Comparison of ENCODE assay signal across 2 cellular contexts in genomic region chrX:36904561-36904960, GRCh38.
DNase-seq lines count a peak whose midpoint lies in the region; TF ChIP-seq lines count a peak whose summit lies in the region.
"Not testable (repeated sequence)": the region's sequence is repeated elsewhere in the genome, so short reads cannot be mapped to it uniquely, and the experiment has no call there.

No MANE protein-coding gene starts in this region.

- POLR2A ChIA-PET in HEK293 (lab: Yijun Ruan, JAX) = not testable (repeated sequence)

- CTCF ChIA-PET in HEK293 (lab: Yijun Ruan, JAX) = not testable (repeated sequence)

- intact Hi-C loops in spleen (cut with DNase I; ENCODE audit: low total_unique reads) = not testable (repeated sequence)

- TF ChIP-seq POLR2A in spleen (IDR thresholded peaks at IDR 0.05) = not testable (repeated sequence)

- H3K4me3 ChIP-seq in HEK293 (ENCODE audit: low read depth, low read length); spleen: not testable (repeated sequence)

- peak; percentile 64 for DNase-seq in spleen

- not testable (repeated sequence) for H3K36me3 ChIP-seq in HEK293 (ENCODE audit: control insufficient read depth in 2 of 2, insufficient read depth in 1 of 2, low read length in 2 of 2); spleen

- TF ChIP-seq CTCF in HEK293 (tag by site-specific recombination; IDR thresholded peaks at IDR 0.05); spleen (IDR thresholded peaks at IDR 0.05 in 8 of 11, conservative IDR thresholded peaks at IDR 0.05 in 3 of 11): not testable (repeated sequence)

- not testable (repeated sequence) for H3K27me3 ChIP-seq in spleen (replicated peaks in 1 of 7)

- H3K9me3 ChIP-seq in HEK293 (ENCODE audit: control insufficient read depth, insufficient read depth, low read depth, low read length); spleen: not testable (repeated sequence)

- H3K4me1 ChIP-seq in HEK293 (ENCODE audit: control insufficient read depth, insufficient read depth, low read length); spleen: not testable (repeated sequence)

- 81 to 100% (median 93%) methylated on average over 3 of the region's 3 CpGs for WGBS in spleen, 5 donors

- H3K27ac ChIP-seq in HEK293 (ENCODE audit: extremely low read depth, low read depth, low read length); spleen: not testable (repeated sequence)

TF ChIP-seq in HEK293, 187 proteins besides CTCF, POLR2A, EP300 and RAD21:
- peak; percentile 72 for TF ChIP-seq ZNF585B (tag by site-specific recombination; IDR thresholded peaks at IDR 0.05)
TF ChIP-seq in HEK293: peak in this region for 1; not testable (repeated sequence) for 186.
